ENCODE assay signal across 1 cellular context in genomic region chr16:57824880-57825279, GRCh38.
TF ChIP-seq lines count a peak whose summit lies in the region.

No MANE protein-coding gene starts in this region.

TF ChIP-seq in WTC11, 78 proteins besides CTCF, POLR2A, EP300 and RAD21 (continued from another document):
- no peak for TF ChIP-seq ELF4 (CRISPR knock-in tag; IDR thresholded peaks at IDR 0.05; ENCODE audit: low read depth)
- no peak for TF ChIP-seq EMX1 (CRISPR knock-in tag; IDR thresholded peaks at IDR 0.05)
- no peak for TF ChIP-seq FOXJ3 (CRISPR knock-in tag; IDR thresholded peaks at IDR 0.05; ENCODE audit: borderline replicate concordance)
- TF ChIP-seq ZNF396 (CRISPR knock-in tag; IDR thresholded peaks at IDR 0.05; ENCODE audit: borderline replicate concordance) = no peak
- no peak for TF ChIP-seq NFYB (CRISPR knock-in tag; conservative IDR thresholded peaks at IDR 0.05; ENCODE audit: low read depth)
- TF ChIP-seq PREB (CRISPR knock-in tag; IDR thresholded peaks at IDR 0.05; ENCODE audit: borderline replicate concordance) = no peak
- TF ChIP-seq ZNF416 (CRISPR knock-in tag; IDR thresholded peaks at IDR 0.05) = no peak
- TF ChIP-seq GTF2I (CRISPR knock-in tag; conservative IDR thresholded peaks at IDR 0.05) = no peak
